Comparison of ENCODE assay signal across 21 cellular contexts in the genomic region with DNA sequence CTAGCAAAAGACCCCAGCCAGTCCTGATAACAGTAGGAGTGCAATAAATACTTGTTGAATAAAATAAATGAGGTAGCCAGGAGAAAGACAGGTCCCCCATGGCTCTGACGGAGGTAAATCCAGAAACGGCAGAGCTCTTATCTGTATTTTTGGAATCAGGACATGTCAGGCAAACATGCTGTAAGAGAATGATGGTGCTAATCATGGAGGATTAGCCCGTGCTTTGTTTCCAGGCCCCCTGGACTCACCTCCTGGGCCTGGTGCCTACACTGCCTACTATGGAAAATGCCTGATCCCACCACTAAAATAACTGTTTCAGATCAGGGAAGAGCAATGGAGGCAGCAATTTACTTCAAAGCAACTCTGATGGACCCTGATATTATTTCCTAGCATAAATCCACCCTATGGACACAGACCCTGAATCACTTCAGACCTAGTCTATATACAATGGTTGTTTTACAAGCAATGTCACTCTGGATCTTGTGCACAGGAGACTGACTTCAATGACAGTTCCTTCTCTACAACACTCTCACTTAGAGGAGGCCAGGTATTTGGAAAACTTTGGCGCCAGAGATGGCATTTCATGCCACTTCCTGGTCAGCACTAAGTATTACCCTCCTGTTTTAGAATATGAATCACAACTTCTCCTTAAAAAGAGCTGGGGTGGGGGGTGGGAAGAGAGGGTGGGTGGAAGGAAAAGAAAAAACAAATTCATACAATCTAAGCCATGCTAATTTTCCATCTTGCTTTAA. TPM values are rescaled to one million over a fixed set of nuclear protein-coding genes. Genes with fewer than 3 reads are reported as not detected.
DNase-seq lines count a peak whose midpoint lies in the region; ATAC-seq and TF ChIP-seq lines count a peak whose summit lies in the region.
"Had no signal": no experiment of that assay in that cellular context is flagged by ENCODE, and none has a peak within 500 bp of the region (broad histone marks: within the 10 kb centered on the region; RNA-seq: fewer than 3 reads in every experiment).

No MANE protein-coding gene starts in this region.

- H3K4me3 ChIP-seq in HEK293 (ENCODE audit: low read depth, low read length): no peak overlapping the region
- no peak overlapping the region for H3K4me3 ChIP-seq in trophoblast cell (ENCODE audit: low read depth, low read length)
- H3K4me3 ChIP-seq: lung, SJSA1, vagina had no signal

- CTCF ChIA-PET in HEK293 (lab: Yijun Ruan, JAX): interaction anchor here (0.6 to 1.3 kb wide), 6 partner anchors 23 to 146 kb away, joined by 3 to 5 read pairs (median 3); no protein-coding TSS in a partner anchor

- no CpG with 5 or more reads among the region's 4 CpGs for WGBS in trophoblast cell (ENCODE audit: extremely low coverage, insufficient coverage, insufficient read length)

- no peak overlapping the region for H2AFZ ChIP-seq in trophoblast cell (ENCODE audit: insufficient read depth, low read length, poor library complexity)

- no peak overlapping the region for H2BK120ac ChIP-seq in trophoblast cell (ENCODE audit: insufficient read depth, low read length, poor library complexity)

- ATAC-seq in HG02870 (IDR thresholded peaks at IDR 0.05; ENCODE audit: unreplicated experiment) (no peak), HG03571 (IDR thresholded peaks at IDR 0.05; ENCODE audit: unreplicated experiment) (no peak)
- ATAC-seq: activated CD4-positive, CD25-positive, alpha-beta regulatory T cell treated with anti-CD3 and anti-CD28 coated beads, Interleukin-2, amount 50 U/mL, for 24 hours; activated naive CD8-positive, alpha-beta T cell treated with anti-CD3 and anti-CD28 coated beads, Interleukin-2, amount 50 U/mL, for 24 hours; esophagus mucosa; natural killer cell had no signal

- POLR2A ChIA-PET in HEK293 (lab: Yijun Ruan, JAX): interaction anchor here (0.5 to 0.6 kb wide), 2 partner anchors 58 to 168 kb away, joined by 3 to 4 read pairs; no protein-coding TSS in a partner anchor

- no peak overlapping the region for H3K4me2 ChIP-seq in trophoblast cell (ENCODE audit: low read length)
- H3K4me2 ChIP-seq: KMS-11 had no signal

- TF ChIP-seq CTCF in HEK293 (tag by site-specific recombination; IDR thresholded peaks at IDR 0.05): no peak

- intact Hi-C loops in head of caudate nucleus (cut with DNase I): no loop called here

- no peaks in the 10 kb centered on the region for H3K27me3 ChIP-seq in trophoblast cell (ENCODE audit: insufficient read depth, low read length)
- H3K27me3 ChIP-seq: SJSA1, vagina had no signal

- no peak overlapping the region for H4K12ac ChIP-seq in trophoblast cell (ENCODE audit: low read depth, low read length)

- H3K9me3 ChIP-seq in HEK293 (ENCODE audit: control insufficient read depth, insufficient read depth, low read depth, low read length) (no peaks in the 10 kb centered on the region), trophoblast cell (ENCODE audit: insufficient read depth, low read depth, low read length) (no peaks in the 10 kb centered on the region)
- H3K9me3 ChIP-seq: SJSA1, vagina had no signal

- no peaks in the 10 kb centered on the region for H3K79me1 ChIP-seq in trophoblast cell (ENCODE audit: low read length)

- H3K36me3 ChIP-seq in HEK293 (ENCODE audit: control insufficient read depth in 2 of 2, insufficient read depth in 1 of 2, low read length in 2 of 2) (peaks cover 6 to 16% of the 10 kb centered on the region in 2 experiments), trophoblast cell (ENCODE audit: control insufficient read depth in 1 of 2, insufficient read depth in 2 of 2, low read length in 2 of 2) (no peaks in the 10 kb centered on the region)
- H3K36me3 ChIP-seq: vagina had no signal

- H3K9ac ChIP-seq in trophoblast cell (ENCODE audit: low read length): no peak overlapping the region
- H3K9ac ChIP-seq: KMS-11 had no signal

- H3K4me1 ChIP-seq in HEK293 (ENCODE audit: control insufficient read depth, insufficient read depth, low read length) (peaks cover 32% of the 10 kb centered on the region), trophoblast cell (ENCODE audit: control insufficient read depth in 1 of 2, insufficient read depth in 2 of 2, low read length in 2 of 2) (peaks cover 11 to 14% of the 10 kb centered on the region in 2 experiments)

- no peak overlapping the region for H4K8ac ChIP-seq in trophoblast cell (ENCODE audit: low read depth, low read length)

- peak overlapping the region; percentile 47 for H3K4ac ChIP-seq in trophoblast cell (ENCODE audit: low read depth, low read length)

- H2BK5ac ChIP-seq in trophoblast cell (ENCODE audit: low read depth, low read length, poor library complexity): no peak overlapping the region

- H3K18ac ChIP-seq in trophoblast cell (ENCODE audit: low read length): no peak overlapping the region

- no peak overlapping the region for H3K14ac ChIP-seq in trophoblast cell (ENCODE audit: low read length)

- no peak overlapping the region for H2BK12ac ChIP-seq in trophoblast cell (ENCODE audit: low read length)

- H2AK5ac ChIP-seq in trophoblast cell (ENCODE audit: low read length): no peak overlapping the region

- peaks cover 12% of the 10 kb centered on the region for H3K79me2 ChIP-seq in trophoblast cell (ENCODE audit: control insufficient read depth, insufficient read depth, low read length, poor library complexity)

- H3K23ac ChIP-seq in trophoblast cell (ENCODE audit: low read length): no peak overlapping the region

- DNase-seq in CD1c-positive myeloid dendritic cell (ENCODE audit: extremely low spot score) (peak; percentile 37), epithelial cell of prostate (ENCODE audit: low read depth, low spot score) (no peak), trophoblast cell (no peak), head of caudate nucleus (no peak)
- DNase-seq: activated naive CD8-positive, alpha-beta T cell treated with anti-CD3 and anti-CD28 coated beads, Interleukin-2, amount 50 U/mL, for 24 hours; HCEC 1CT; natural killer cell; NCI-H1105 treated with DMSO at 0.1 percent for 48 hours; NCI-H69; retina; stimulated activated CD4-positive, alpha-beta T cell treated with anti-CD3 and anti-CD28 coated beads, Interleukin-2, amount 100 ng/mL, for 24 hours; T-helper 9 cell had no signal

- no peak overlapping the region for H3K27ac ChIP-seq in HEK293 (ENCODE audit: extremely low read depth, low read depth, low read length)
- H3K27ac ChIP-seq in epithelial cell of prostate: peak overlapping the region; percentile 98
- no peak overlapping the region for H3K27ac ChIP-seq in trophoblast cell (ENCODE audit: low read depth, low read length)
- H3K27ac ChIP-seq: KMS-11, SJSA1 had no signal

- H4K91ac ChIP-seq in trophoblast cell (ENCODE audit: low read depth, low read length): no peak overlapping the region

TF ChIP-seq in HEK293, 187 proteins besides CTCF, POLR2A, EP300 and RAD21 (continues in another document):
- TF ChIP-seq, protein P1, sequence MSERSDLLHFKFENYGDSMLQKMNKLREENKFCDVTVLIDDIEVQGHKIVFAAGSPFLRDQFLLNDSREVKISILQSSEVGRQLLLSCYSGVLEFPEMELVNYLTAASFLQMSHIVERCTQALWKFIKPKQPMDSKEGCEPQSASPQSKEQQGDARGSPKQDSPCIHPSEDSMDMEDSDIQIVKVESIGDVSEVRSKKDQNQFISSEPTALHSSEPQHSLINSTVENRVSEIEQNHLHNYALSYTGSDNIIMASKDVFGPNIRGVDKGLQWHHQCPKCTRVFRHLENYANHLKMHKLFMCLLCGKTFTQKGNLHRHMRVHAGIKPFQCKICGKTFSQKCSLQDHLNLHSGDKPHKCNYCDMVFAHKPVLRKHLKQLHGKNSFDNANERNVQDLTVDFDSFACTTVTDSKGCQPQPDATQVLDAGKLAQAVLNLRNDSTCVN (tag by site-specific recombination; optimal IDR thresholded peaks at IDR 0.05): no peak
- TF ChIP-seq IKZF3 (tag by site-specific recombination; IDR thresholded peaks at IDR 0.05) (0 out of 2 replicates have a peak, but pooled peaks have one; percentile 17), GLIS1 (tag by site-specific recombination; IDR thresholded peaks at IDR 0.05) (peak; percentile 95)
- TF ChIP-seq, protein P2, sequence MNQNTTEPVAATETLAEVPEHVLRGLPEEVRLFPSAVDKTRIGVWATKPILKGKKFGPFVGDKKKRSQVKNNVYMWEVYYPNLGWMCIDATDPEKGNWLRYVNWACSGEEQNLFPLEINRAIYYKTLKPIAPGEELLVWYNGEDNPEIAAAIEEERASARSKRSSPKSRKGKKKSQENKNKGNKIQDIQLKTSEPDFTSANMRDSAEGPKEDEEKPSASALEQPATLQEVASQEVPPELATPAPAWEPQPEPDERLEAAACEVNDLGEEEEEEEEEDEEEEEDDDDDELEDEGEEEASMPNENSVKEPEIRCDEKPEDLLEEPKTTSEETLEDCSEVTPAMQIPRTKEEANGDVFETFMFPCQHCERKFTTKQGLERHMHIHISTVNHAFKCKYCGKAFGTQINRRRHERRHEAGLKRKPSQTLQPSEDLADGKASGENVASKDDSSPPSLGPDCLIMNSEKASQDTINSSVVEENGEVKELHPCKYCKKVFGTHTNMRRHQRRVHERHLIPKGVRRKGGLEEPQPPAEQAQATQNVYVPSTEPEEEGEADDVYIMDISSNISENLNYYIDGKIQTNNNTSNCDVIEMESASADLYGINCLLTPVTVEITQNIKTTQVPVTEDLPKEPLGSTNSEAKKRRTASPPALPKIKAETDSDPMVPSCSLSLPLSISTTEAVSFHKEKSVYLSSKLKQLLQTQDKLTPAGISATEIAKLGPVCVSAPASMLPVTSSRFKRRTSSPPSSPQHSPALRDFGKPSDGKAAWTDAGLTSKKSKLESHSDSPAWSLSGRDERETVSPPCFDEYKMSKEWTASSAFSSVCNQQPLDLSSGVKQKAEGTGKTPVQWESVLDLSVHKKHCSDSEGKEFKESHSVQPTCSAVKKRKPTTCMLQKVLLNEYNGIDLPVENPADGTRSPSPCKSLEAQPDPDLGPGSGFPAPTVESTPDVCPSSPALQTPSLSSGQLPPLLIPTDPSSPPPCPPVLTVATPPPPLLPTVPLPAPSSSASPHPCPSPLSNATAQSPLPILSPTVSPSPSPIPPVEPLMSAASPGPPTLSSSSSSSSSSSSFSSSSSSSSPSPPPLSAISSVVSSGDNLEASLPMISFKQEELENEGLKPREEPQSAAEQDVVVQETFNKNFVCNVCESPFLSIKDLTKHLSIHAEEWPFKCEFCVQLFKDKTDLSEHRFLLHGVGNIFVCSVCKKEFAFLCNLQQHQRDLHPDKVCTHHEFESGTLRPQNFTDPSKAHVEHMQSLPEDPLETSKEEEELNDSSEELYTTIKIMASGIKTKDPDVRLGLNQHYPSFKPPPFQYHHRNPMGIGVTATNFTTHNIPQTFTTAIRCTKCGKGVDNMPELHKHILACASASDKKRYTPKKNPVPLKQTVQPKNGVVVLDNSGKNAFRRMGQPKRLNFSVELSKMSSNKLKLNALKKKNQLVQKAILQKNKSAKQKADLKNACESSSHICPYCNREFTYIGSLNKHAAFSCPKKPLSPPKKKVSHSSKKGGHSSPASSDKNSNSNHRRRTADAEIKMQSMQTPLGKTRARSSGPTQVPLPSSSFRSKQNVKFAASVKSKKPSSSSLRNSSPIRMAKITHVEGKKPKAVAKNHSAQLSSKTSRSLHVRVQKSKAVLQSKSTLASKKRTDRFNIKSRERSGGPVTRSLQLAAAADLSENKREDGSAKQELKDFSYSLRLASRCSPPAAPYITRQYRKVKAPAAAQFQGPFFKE (tag by site-specific recombination; IDR thresholded peaks at IDR 0.05; ENCODE audit: borderline replicate concordance): no peak

RNA-seq across cellular contexts. Expression of a gene that starts 6.4 kb away (rescaled TPM):
- polyA plus RNA-seq in trophoblast cell (2013): 79.2 and 82.1 TPM in 2 replicates

RNA-seq across cellular contexts. Expression of a gene that starts 6.5 kb away (rescaled TPM):
- polyA plus RNA-seq in trophoblast cell (2013): 36.4 and 36.9 TPM in 2 replicates

RNA-seq across cellular contexts. Expression of a gene that starts 37.8 kb away (rescaled TPM):
- polyA plus RNA-seq in trophoblast cell (2013): 0.06 and 0.07 TPM in 2 replicates
